9 cellular contexts compared by ENCODE assay signal in genomic region chr1:166165661-166166399, GRCh38. TPM values are rescaled to one million over a fixed set of nuclear protein-coding genes. Genes with fewer than 3 reads are reported as not detected.
DNase-seq lines count a peak whose midpoint lies in the region; ATAC-seq and TF ChIP-seq lines count a peak whose summit lies in the region.
"Had no signal": no experiment of that assay in that cellular context is flagged by ENCODE, and none has a peak within 500 bp of the region (broad histone marks: within the 10 kb centered on the region; RNA-seq: fewer than 3 reads in every experiment).

No MANE protein-coding gene starts in this region.

- H3K27ac Mint-ChIP-seq in activated T-helper 1 cell treated with anti-CD3 and anti-CD28 coated beads, Interleukin-12 subunit alpha, Interleukin-12 subunit beta, Interleukin-2, Interleukin-4 antibody, amounts not matched to agents 30 ng/mL and 10 ng/mL and 1 ng/mL, durations not matched to agents 14 hours and 24 hours and 36 hours: no peak overlapping the region

- H3K9me3 Mint-ChIP-seq in activated T-helper 1 cell treated with anti-CD3 and anti-CD28 coated beads, Interleukin-12 subunit alpha, Interleukin-12 subunit beta, Interleukin-2, Interleukin-4 antibody, amounts not matched to agents 30 ng/mL and 10 ng/mL and 1 ng/mL, durations not matched to agents 14 hours and 24 hours and 36 hours: no peaks in the 10 kb centered on the region

- no peak for DNase-seq in activated T-helper 1 cell treated with anti-CD3 and anti-CD28 coated beads, Interleukin-12 subunit alpha, Interleukin-12 subunit beta, Interleukin-2, Interleukin-4 antibody, amounts not matched to agents 30 ng/mL and 10 ng/mL and 1 ng/mL, durations not matched to agents 14 hours and 24 hours and 36 hours (ENCODE audit: low spot score)
- DNase-seq in right atrium auricular region (ENCODE audit: low spot score) (no peak), gastrocnemius medialis (peak in 1 of 2 donors; percentile 14), HCEC 1CT (no peak), DMS153 (lab: John Stamatoyannopoulos, UW) (no peak)
- no peak for DNase-seq in central memory CD4-positive, alpha-beta T cell

- no peaks in the 10 kb centered on the region for H3K9me3 ChIP-seq in ES-I3 (ENCODE audit: control insufficient read depth, insufficient read depth, low read length)
- H3K9me3 ChIP-seq in right atrium auricular region: no peaks in the 10 kb centered on the region
- no peaks in the 10 kb centered on the region for H3K9me3 ChIP-seq in gastrocnemius medialis
- H3K9me3 ChIP-seq: neutrophil had no signal

- H3K36me3 Mint-ChIP-seq in activated T-helper 1 cell treated with anti-CD3 and anti-CD28 coated beads, Interleukin-12 subunit alpha, Interleukin-12 subunit beta, Interleukin-2, Interleukin-4 antibody, amounts not matched to agents 30 ng/mL and 10 ng/mL and 1 ng/mL, durations not matched to agents 14 hours and 24 hours and 36 hours (ENCODE audit: low read depth): no peaks in the 10 kb centered on the region

- no peaks in the 10 kb centered on the region for H3K27me3 ChIP-seq in right atrium auricular region
- no peaks in the 10 kb centered on the region for H3K27me3 ChIP-seq in gastrocnemius medialis

- H3K27me3 Mint-ChIP-seq in activated T-helper 1 cell treated with anti-CD3 and anti-CD28 coated beads, Interleukin-12 subunit alpha, Interleukin-12 subunit beta, Interleukin-2, Interleukin-4 antibody, amounts not matched to agents 30 ng/mL and 10 ng/mL and 1 ng/mL, durations not matched to agents 14 hours and 24 hours and 36 hours (ENCODE audit: insufficient read depth): peaks cover 41% of the 10 kb centered on the region

- peak overlapping the region; percentile 58; the same call in 1 of the 2 replicates for H3K9ac ChIP-seq in ES-I3 (ENCODE audit: low read depth, low read length)

- TF ChIP-seq CTCF in right atrium auricular region (IDR thresholded peaks at IDR 0.05) (no peak), gastrocnemius medialis (IDR thresholded peaks at IDR 0.05 in 4 of 5, conservative IDR thresholded peaks at IDR 0.05 in 1 of 5) (no peak)

- no peak for TF ChIP-seq POLR2A in gastrocnemius medialis (IDR thresholded peaks at IDR 0.05)

- no peaks in the 10 kb centered on the region for H3K36me3 ChIP-seq in ES-I3 (ENCODE audit: insufficient read depth, low read length)
- H3K36me3 ChIP-seq in right atrium auricular region: no peaks in the 10 kb centered on the region
- H3K36me3 ChIP-seq in gastrocnemius medialis: no peaks in the 10 kb centered on the region
- H3K36me3 ChIP-seq: neutrophil had no signal

- in situ Hi-C loops in gastrocnemius medialis (cut with MboI; ENCODE audit: low sequenced_read_pairs in 4 of 4): loop anchor here in 2 of 4 donors (25.0 kb wide), 2 partner anchors 229 to 529 kb away; partner anchors contain the start of gene MGST3 (in 1 of the 2)

- intact Hi-C loops in activated T-helper 1 cell treated with anti-CD3 and anti-CD28 coated beads, Interleukin-12 subunit alpha, Interleukin-12 subunit beta, Interleukin-2, Interleukin-4 antibody, amounts not matched to agents 30 ng/mL and 10 ng/mL and 1 ng/mL, durations not matched to agents 14 hours and 24 hours and 36 hours (cut with micrococcal nuclease): loop anchor here (2.0 to 5.0 kb wide), 3 partner anchors 84 to 467 kb away; partner anchors contain the start of gene ALDH9A1
- intact Hi-C loops in gastrocnemius medialis (cut with DNase I; ENCODE audit: low total_unique reads): loop anchor here (2.0 to 10.0 kb wide), 6 partner anchors 109 to 671 kb away; partner anchors contain the start of genes MGST3 and POGK

- H3K27ac ChIP-seq in right atrium auricular region: peak overlapping the region; percentile 41 to 76
- H3K27ac ChIP-seq in gastrocnemius medialis: peak overlapping the region in 3 of 4 donors; percentile 86 to 89 (median 86)
- H3K27ac ChIP-seq: neutrophil had no signal

- peak overlapping the region; percentile 64 to 70 for H3K4me3 ChIP-seq in right atrium auricular region
- H3K4me3 ChIP-seq in gastrocnemius medialis: peak overlapping the region; percentile 59 to 69 (median 64)

- H3K4me1 ChIP-seq in ES-I3 (ENCODE audit: insufficient read depth, low read length) (peaks cover 15% of the 10 kb centered on the region; the same call in 1 of the 2 replicates), right atrium auricular region (peaks cover 0 to 25% of the 10 kb centered on the region in 2 donors), gastrocnemius medialis (peaks cover 11 to 21% of the 10 kb centered on the region in 2 donors)

- peaks cover 16% of the 10 kb centered on the region for H3K4me1 Mint-ChIP-seq in activated T-helper 1 cell treated with anti-CD3 and anti-CD28 coated beads, Interleukin-12 subunit alpha, Interleukin-12 subunit beta, Interleukin-2, Interleukin-4 antibody, amounts not matched to agents 30 ng/mL and 10 ng/mL and 1 ng/mL, durations not matched to agents 14 hours and 24 hours and 36 hours (ENCODE audit: low read depth)

- ATAC-seq in HG02885 (IDR thresholded peaks at IDR 0.05; ENCODE audit: poor library complexity, unreplicated experiment) (peak; percentile 3), gastrocnemius medialis (no peak)

- peak overlapping the region; percentile 83 for H3K4me3 Mint-ChIP-seq in activated T-helper 1 cell treated with anti-CD3 and anti-CD28 coated beads, Interleukin-12 subunit alpha, Interleukin-12 subunit beta, Interleukin-2, Interleukin-4 antibody, amounts not matched to agents 30 ng/mL and 10 ng/mL and 1 ng/mL, durations not matched to agents 14 hours and 24 hours and 36 hours

RNA-seq across cellular contexts. Expression of gene FAM78B, which starts 1.0 kb away (rescaled TPM):
- total RNA-seq in activated T-helper 1 cell treated with anti-CD3 and anti-CD28 coated beads, Interleukin-12 subunit alpha, Interleukin-12 subunit beta, Interleukin-2, Interleukin-4 antibody, amounts not matched to agents 30 ng/mL and 10 ng/mL and 1 ng/mL, durations not matched to agents 14 hours and 24 hours and 36 hours: 1.0 TPM in 2 replicates
- 1 to 10 TPM; 1.8 to 2.9 TPM for total RNA-seq in right atrium auricular region
- total RNA-seq in gastrocnemius medialis: 1 to 10 TPM; 1.6 to 9.9 (median 2.6) TPM
